Comparison of ENCODE assay signal across 23 cellular contexts in the genomic region with DNA sequence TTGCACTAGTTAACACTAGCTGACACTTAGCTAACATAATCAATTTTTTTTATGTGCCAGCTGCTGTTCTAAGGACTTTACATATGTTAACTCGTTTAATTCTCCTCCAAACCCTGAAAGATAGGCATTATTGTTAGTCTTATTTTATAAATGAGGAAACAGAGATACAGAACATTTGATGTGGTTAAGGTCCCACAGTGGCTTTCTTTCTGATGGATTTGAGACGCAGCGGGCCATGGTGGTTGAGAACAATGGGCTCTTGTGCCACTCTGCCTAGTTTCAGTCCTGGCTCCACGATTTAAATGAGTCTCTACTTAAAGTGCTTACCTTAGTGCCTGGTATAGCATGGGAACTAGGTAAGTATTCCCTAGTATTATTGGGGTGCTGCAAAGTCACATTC.
"Had no signal": no experiment of that assay in that cellular context is flagged by ENCODE, and none has a peak within 500 bp of the region (broad histone marks: within the 10 kb centered on the region; RNA-seq: fewer than 3 reads in every experiment).

No MANE protein-coding gene starts in this region.

- H3K4me3 ChIP-seq: left ventricle myocardium inferior, lung, neural progenitor cell, right atrium auricular region, right lobe of liver, smooth muscle cell, stomach, testis, thyroid gland, transverse colon, upper lobe of left lung, vagina had no signal

- H3K9me3 ChIP-seq: left ventricle myocardium inferior, neutrophil, right atrium auricular region, right lobe of liver, stomach, testis, thyroid gland, transverse colon, upper lobe of left lung, vagina had no signal

- H3K4me1 ChIP-seq: left ventricle myocardium inferior, neural progenitor cell, right atrium auricular region, right lobe of liver, thyroid gland, upper lobe of left lung, vagina had no signal

- H3K4me2 ChIP-seq: neural progenitor cell, smooth muscle cell had no signal

- H3K27ac ChIP-seq: left ventricle myocardium inferior, neural progenitor cell, neutrophil, right atrium auricular region, right lobe of liver, stomach, testis, thyroid gland, transverse colon, upper lobe of left lung, vagina had no signal

- DNase-seq: islet precursor cell; left ventricle myocardium inferior; mesendoderm; naive B cell; natural killer cell; nephron progenitor cell; occipital lobe; right lobe of liver; stimulated activated CD4-positive, alpha-beta T cell treated with anti-CD3 and anti-CD28 coated beads, Interleukin-2, amount 100 ng/mL, for 24 hours; stimulated activated CD4-positive, alpha-beta T cell treated with anti-CD3 and anti-CD28 coated beads, Interleukin-4, amount 100 ng/mL, for 1 hour; stimulated activated naive B cell treated with anti-CD40 and anti-IgM and Interleukin-4, amounts not matched to agents 10 μg/mL and 1 μg/mL and 100 μg/mL, for 72 hours; stimulated activated naive CD8-positive, alpha-beta T cell treated with anti-CD3 and anti-CD28 coated beads, Interleukin-15, Interleukin-2, amounts not matched to agents 100 U/mL and 50 U/mL, for 24 hours; stomach; testis; thyroid gland; transverse colon; upper lobe of left lung had no signal

- H3K36me3 ChIP-seq: left ventricle myocardium inferior, neural progenitor cell, neutrophil, right atrium auricular region, right lobe of liver, stomach, thyroid gland, transverse colon, upper lobe of left lung, vagina had no signal

- H3K9ac ChIP-seq: neural progenitor cell had no signal

- H2AFZ ChIP-seq: neural progenitor cell had no signal

- H3K27me3 ChIP-seq: neural progenitor cell, right atrium auricular region, right lobe of liver, testis, thyroid gland, upper lobe of left lung, vagina had no signal
